In the genomic region with DNA sequence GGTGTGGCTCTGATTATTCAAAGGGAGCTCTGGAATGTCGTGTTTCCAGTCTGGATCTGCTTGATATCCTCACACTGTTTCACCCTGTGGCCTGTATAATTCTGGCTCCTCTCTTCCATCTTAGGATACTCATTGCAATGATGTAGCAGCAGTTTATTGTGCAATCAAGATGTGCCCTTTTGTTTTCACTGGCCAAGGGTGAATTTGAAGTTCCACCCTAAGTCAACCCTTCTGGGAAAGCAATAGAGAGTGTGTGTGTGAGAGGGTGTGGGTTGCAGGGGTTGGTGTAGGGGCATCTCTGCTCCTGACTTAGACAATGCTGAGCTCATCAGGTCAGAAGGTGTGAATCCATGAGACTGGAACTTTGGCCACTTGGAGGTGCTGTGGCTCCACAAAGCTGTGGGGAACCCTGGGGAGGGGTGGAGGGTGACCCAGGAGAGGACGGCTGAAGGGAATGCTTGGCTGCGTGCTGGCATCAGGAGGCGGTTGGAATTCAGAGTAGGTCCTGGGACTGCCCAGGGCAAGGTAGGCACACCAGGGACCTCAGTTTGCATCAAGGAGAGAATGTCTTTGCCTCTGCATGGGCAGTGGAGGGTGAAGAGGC, we compare ENCODE assay signal across 8 cellular contexts.
DNase-seq lines count a peak whose midpoint lies in the region; ATAC-seq and TF ChIP-seq lines count a peak whose summit lies in the region.

No MANE protein-coding gene starts in this region.

- H3K4me3 Mint-ChIP-seq in activated naive CD4-positive, alpha-beta T cell treated with anti-CD3 and anti-CD28 coated beads for 36 hours = no peak overlapping the region

- CTCF ChIA-PET in activated naive CD4-positive, alpha-beta T cell treated with anti-CD3 and anti-CD28 coated beads for 36 hours (lab: Charles Lee) = interaction anchor here (0.9 to 1.5 kb wide), 7 partner anchors 8 to 106 kb away, joined by 3 to 5 read pairs (median 3); no protein-coding TSS in a partner anchor
- CTCF ChIA-PET in OCI-LY7 (lab: Charles Lee; ENCODE audit: unreplicated experiment) = interaction anchor here (0.6 to 1.0 kb wide), 2 partner anchors 103 to 183 kb away, joined by 3 read pairs; no protein-coding TSS in a partner anchor

- peak; percentile 99 for ATAC-seq in esophagus mucosa
- ATAC-seq in stimulated activated naive CD8-positive, alpha-beta T cell treated with anti-CD3 and anti-CD28 coated beads, Interleukin-15, Interleukin-2, amounts not matched to agents 100 U/mL and 50 U/mL, for 24 hours = peak; percentile 71

- H3K9me2 ChIP-seq in OCI-LY7 (ENCODE audit: insufficient read depth, low read length) = no peaks in the 10 kb centered on the region

- H3K79me2 ChIP-seq in OCI-LY7 (ENCODE audit: insufficient read depth, low read depth, low read length) = no peaks in the 10 kb centered on the region

- DNase-seq in activated naive CD4-positive, alpha-beta T cell treated with anti-CD3 and anti-CD28 coated beads for 36 hours = peak; percentile 54
- no peak for DNase-seq in activated naive CD4-positive, alpha-beta T cell treated with Interleukin-2 at 50 U/mL for 16 hours
- no peak for DNase-seq in OCI-LY7 (ENCODE audit: low spot score)
- peak; percentile 24 for DNase-seq in stimulated activated naive CD8-positive, alpha-beta T cell treated with anti-CD3 and anti-CD28 coated beads, Interleukin-15, Interleukin-2, amounts not matched to agents 100 U/mL and 50 U/mL, for 24 hours
- DNase-seq in COLO829 (ENCODE audit: low spot score) = no peak
- no peak for DNase-seq in G401 (ENCODE audit: low spot score)
- no peak for DNase-seq in erythroblast (lab: John Stamatoyannopoulos, UW)

- H3K4me2 ChIP-seq in OCI-LY7 (ENCODE audit: low read length) = no peak overlapping the region

- intact Hi-C loops in activated naive CD4-positive, alpha-beta T cell treated with anti-CD3 and anti-CD28 coated beads for 36 hours (cut with micrococcal nuclease) = no loop called here
- intact Hi-C loops in OCI-LY7 (cut with micrococcal nuclease; ENCODE audit: unreplicated experiment) = no loop called here

- no peak overlapping the region for H2AFZ ChIP-seq in OCI-LY7 (ENCODE audit: low read length)

- no peak overlapping the region for H3K4me3 ChIP-seq in OCI-LY7 (ENCODE audit: low read depth, low read length, poor library complexity, severe bottlenecking)

- H3K4me1 ChIP-seq in OCI-LY7 (ENCODE audit: insufficient read depth, low read length, poor library complexity, severe bottlenecking) = no peaks in the 10 kb centered on the region

- H3K27me3 Mint-ChIP-seq in activated naive CD4-positive, alpha-beta T cell treated with anti-CD3 and anti-CD28 coated beads for 36 hours (ENCODE audit: low read depth) = no peaks in the 10 kb centered on the region

- BruUV-seq in OCI-LY7 (replicated peaks; lab: Mats Ljungman, UMichigan) = no TSS peak

- no peak overlapping the region for H3K27ac ChIP-seq in OCI-LY7 (ENCODE audit: low read depth, low read length, poor library complexity, severe bottlenecking)

- H3K36me3 Mint-ChIP-seq in activated naive CD4-positive, alpha-beta T cell treated with anti-CD3 and anti-CD28 coated beads for 36 hours (ENCODE audit: low read depth) = no peaks in the 10 kb centered on the region

- no peaks in the 10 kb centered on the region for H3K36me3 ChIP-seq in OCI-LY7 (ENCODE audit: insufficient read depth, low read length)

- no peaks in the 10 kb centered on the region for H3K9me3 ChIP-seq in OCI-LY7 (ENCODE audit: low read length)

- H4K20me1 ChIP-seq in OCI-LY7 (ENCODE audit: insufficient read depth, low read length) = no peaks in the 10 kb centered on the region

- no peaks in the 10 kb centered on the region for H3K4me1 Mint-ChIP-seq in activated naive CD4-positive, alpha-beta T cell treated with anti-CD3 and anti-CD28 coated beads for 36 hours (ENCODE audit: low read depth)

- POLR2A ChIA-PET in OCI-LY7 (lab: Charles Lee) = interaction anchor here (0.7 to 1.0 kb wide), 2 partner anchors 25 to 267 kb away, joined by 3 read pairs; no protein-coding TSS in a partner anchor

- TF ChIP-seq POLR2A in erythroblast (IDR thresholded peaks at IDR 0.05; ENCODE audit: low read length) = no peak

- H3K27ac Mint-ChIP-seq in activated naive CD4-positive, alpha-beta T cell treated with anti-CD3 and anti-CD28 coated beads for 36 hours = peak overlapping the region; percentile 57

- in situ Hi-C loops in G401 (cut with HindIII; ENCODE audit: low sequenced_read_pairs) = no loop called here

- no peaks in the 10 kb centered on the region for H3K9me3 Mint-ChIP-seq in activated naive CD4-positive, alpha-beta T cell treated with anti-CD3 and anti-CD28 coated beads for 36 hours

- TF ChIP-seq CTCF in OCI-LY7 (conservative IDR thresholded peaks at IDR 0.05; ENCODE audit: low read length) = peak; percentile 38; the same call in 1 of the 2 replicates

Comparison
In these comparisons a context has a peak if more than half of its experiments do, and no peak if none do; other contexts are left out.
1. DNase-seq: peak in activated naive CD4-positive, alpha-beta T cell treated with anti-CD3 and anti-CD28 coated beads for 36 hours (single experiment) and stimulated activated naive CD8-positive, alpha-beta T cell treated with anti-CD3 and anti-CD28 coated beads, Interleukin-15, Interleukin-2, amounts not matched to agents 100 U/mL and 50 U/mL, for 24 hours (single experiment); none in activated naive CD4-positive, alpha-beta T cell treated with Interleukin-2 at 50 U/mL for 16 hours (single experiment), OCI-LY7 (single experiment), COLO829 (single experiment), G401 (single experiment) and erythroblast (0 of 2).